In genomic region chr1:197146108-197147095, GRCh38 we compare ENCODE assay signal across 8 cellular contexts. TPM values are rescaled to one million over a fixed set of nuclear protein-coding genes. Genes with fewer than 3 reads are reported as not detected.
DNase-seq lines count a peak whose midpoint lies in the region; ATAC-seq and TF ChIP-seq lines count a peak whose summit lies in the region.

ASPM (minus strand) TSS chr1:197146669; CDS start chr1:197146437, 232 bp downstream.

- DNase-seq in AG09309 (ENCODE audit: low read depth) (peak; percentile 76), NCI-H345 (lab: John Stamatoyannopoulos, UW) (peak; percentile 96), WTC11 (ENCODE audit: low spot score) (peak; percentile 95), caudate nucleus (lab: John Stamatoyannopoulos, UW) (peak; percentile 13 to 97 (median 85)), immature natural killer cell (peak; percentile 92 to 94 (median 92)), smooth muscle cell of the brain vasculature (ENCODE audit: low read depth, low spot score) (peak; percentile 91)

- peaks cover 18% of the 10 kb centered on the region for H3K36me3 Mint-ChIP-seq in WTC11
- no peaks in the 10 kb centered on the region for H3K36me3 Mint-ChIP-seq in immature natural killer cell

- H3K27ac Mint-ChIP-seq in WTC11 (peak within 1 kb of the TSS; percentile 93), immature natural killer cell (peak within 1 kb of the TSS; percentile 80 to 94 (median 93))

- ATAC-seq in GM19025 (IDR thresholded peaks at IDR 0.05; ENCODE audit: low read depth, unreplicated experiment) (peak; percentile 99), HG03280 (IDR thresholded peaks at IDR 0.05; ENCODE audit: unreplicated experiment) (peak; percentile 99), WTC11 (peak; percentile 99)

- TF ChIP-seq CTCF in AG09309 (IDR thresholded peaks at IDR 0.05; ENCODE audit: control insufficient read depth, insufficient read depth, low read depth, low read length, missing control alignments) (no peak), WTC11 (IDR thresholded peaks at IDR 0.05) (no peak)

- H3K27me3 Mint-ChIP-seq in WTC11 (ENCODE audit: low read depth) (no peaks in the 10 kb centered on the region), immature natural killer cell (ENCODE audit: low read depth in 3 of 3) (peaks cover 5 to 6% (median 6%) of the 10 kb centered on the region in 3 donors)

- H3K4me3 Mint-ChIP-seq in WTC11: peak within 1 kb of the TSS; percentile 97
- H3K4me3 Mint-ChIP-seq in immature natural killer cell: peak within 1 kb of the TSS; percentile 92 to 99 (median 96)

- CTCF ChIA-PET in WTC11 (lab: Charles Lee): no interaction called here

- H3K27ac ChIP-seq in caudate nucleus (ENCODE audit: low read depth, low read length): no peak within 1 kb of the TSS

- H3K4me1 Mint-ChIP-seq in WTC11: peaks cover 12% of the 10 kb centered on the region; the same call in 1 of the 2 replicates
- peaks cover 14 to 35% of the 10 kb centered on the region in 2 donors for H3K4me1 Mint-ChIP-seq in immature natural killer cell

- POLR2A ChIA-PET in WTC11 (lab: Charles Lee): no interaction called here

- peak within 1 kb of the TSS; percentile 82 for H3K4me3 ChIP-seq in AG09309 (ENCODE audit: control insufficient read depth, low read depth, low read length)

- no peaks in the 10 kb centered on the region for H3K9me3 Mint-ChIP-seq in WTC11
- H3K9me3 Mint-ChIP-seq in immature natural killer cell: no peaks in the 10 kb centered on the region

TF ChIP-seq in WTC11, 78 proteins besides CTCF, POLR2A, EP300 and RAD21 (continues in another document):
- TF ChIP-seq, protein P1, sequence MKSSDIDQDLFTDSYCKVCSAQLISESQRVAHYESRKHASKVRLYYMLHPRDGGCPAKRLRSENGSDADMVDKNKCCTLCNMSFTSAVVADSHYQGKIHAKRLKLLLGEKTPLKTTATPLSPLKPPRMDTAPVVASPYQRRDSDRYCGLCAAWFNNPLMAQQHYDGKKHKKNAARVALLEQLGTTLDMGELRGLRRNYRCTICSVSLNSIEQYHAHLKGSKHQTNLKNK (CRISPR knock-in tag; IDR thresholded peaks at IDR 0.05): no peak
- TF ChIP-seq, protein P2, sequence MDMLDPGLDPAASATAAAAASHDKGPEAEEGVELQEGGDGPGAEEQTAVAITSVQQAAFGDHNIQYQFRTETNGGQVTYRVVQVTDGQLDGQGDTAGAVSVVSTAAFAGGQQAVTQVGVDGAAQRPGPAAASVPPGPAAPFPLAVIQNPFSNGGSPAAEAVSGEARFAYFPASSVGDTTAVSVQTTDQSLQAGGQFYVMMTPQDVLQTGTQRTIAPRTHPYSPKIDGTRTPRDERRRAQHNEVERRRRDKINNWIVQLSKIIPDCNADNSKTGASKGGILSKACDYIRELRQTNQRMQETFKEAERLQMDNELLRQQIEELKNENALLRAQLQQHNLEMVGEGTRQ (CRISPR knock-in tag; IDR thresholded peaks at IDR 0.05): peak; percentile 62
- no peak for TF ChIP-seq ETV6 (CRISPR knock-in tag; IDR thresholded peaks at IDR 0.05)
- peak; percentile 92 for TF ChIP-seq NFYB (CRISPR knock-in tag; conservative IDR thresholded peaks at IDR 0.05; ENCODE audit: low read depth)
- no peak for TF ChIP-seq PRDM15 (CRISPR knock-in tag; IDR thresholded peaks at IDR 0.05)
- no peak for TF ChIP-seq NR2C2 (CRISPR knock-in tag; IDR thresholded peaks at IDR 0.05)
- TF ChIP-seq KAT7 (CRISPR knock-in tag; IDR thresholded peaks at IDR 0.05; ENCODE audit: borderline replicate concordance): no peak
- TF ChIP-seq USF1 (CRISPR knock-in tag; IDR thresholded peaks at IDR 0.05): peak; percentile 58; the same call in 1 of the 2 replicates
- TF ChIP-seq ZNF219 (CRISPR knock-in tag; IDR thresholded peaks at IDR 0.05; ENCODE audit: borderline replicate concordance): no peak
- TF ChIP-seq TEAD4 (CRISPR knock-in tag; IDR thresholded peaks at IDR 0.05): no peak
- TF ChIP-seq E2F4 (CRISPR knock-in tag; IDR thresholded peaks at IDR 0.05; ENCODE audit: borderline replicate concordance, low read depth): peak; percentile 30; the same call in 1 of the 2 replicates
- TF ChIP-seq MLX (CRISPR knock-in tag; IDR thresholded peaks at IDR 0.05): no peak
- no peak for TF ChIP-seq STAT6 (CRISPR knock-in tag; conservative IDR thresholded peaks at IDR 0.05; ENCODE audit: low read depth)
- TF ChIP-seq, protein P3, sequence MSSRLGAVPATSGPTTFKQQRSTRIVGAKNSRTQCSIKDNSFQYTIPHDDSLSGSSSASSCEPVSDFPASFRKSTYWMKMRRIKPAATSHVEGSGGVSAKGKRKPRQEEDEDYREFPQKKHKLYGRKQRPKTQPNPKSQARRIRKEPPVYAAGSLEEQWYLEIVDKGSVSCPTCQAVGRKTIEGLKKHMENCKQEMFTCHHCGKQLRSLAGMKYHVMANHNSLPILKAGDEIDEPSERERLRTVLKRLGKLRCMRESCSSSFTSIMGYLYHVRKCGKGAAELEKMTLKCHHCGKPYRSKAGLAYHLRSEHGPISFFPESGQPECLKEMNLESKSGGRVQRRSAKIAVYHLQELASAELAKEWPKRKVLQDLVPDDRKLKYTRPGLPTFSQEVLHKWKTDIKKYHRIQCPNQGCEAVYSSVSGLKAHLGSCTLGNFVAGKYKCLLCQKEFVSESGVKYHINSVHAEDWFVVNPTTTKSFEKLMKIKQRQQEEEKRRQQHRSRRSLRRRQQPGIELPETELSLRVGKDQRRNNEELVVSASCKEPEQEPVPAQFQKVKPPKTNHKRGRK (CRISPR knock-in tag; IDR thresholded peaks at IDR 0.05; ENCODE audit: borderline replicate concordance): no peak
- peak; percentile 73 for TF ChIP-seq GABPB1 (CRISPR knock-in tag; IDR thresholded peaks at IDR 0.05)

RNA-seq across cellular contexts. Expression of gene ASPM, which starts in this region (rescaled TPM):
- total RNA-seq in WTC11 (2021): 39.0 to 44.5 TPM (median 40.5 TPM) in 3 replicates
- under 1 TPM in 1 of 3 donors, not detected in 2; 0.30 TPM for polyA plus RNA-seq in immature natural killer cell

Comparison
In these comparisons a context has a peak if more than half of its experiments do, and no peak if none do; other contexts are left out.
1. Peak in DNase-seq in immature natural killer cell; RNA of the gene not detected or under 1 TPM.